8 cellular contexts compared by ENCODE assay signal in genomic region chr5:55993013-55993412, GRCh38. TPM values are rescaled to one million over a fixed set of nuclear protein-coding genes. Genes with fewer than 3 reads are reported as not detected.
A peak's percentile ranks its signal among the peaks of the same experiment; 100 is the strongest.
DNase-seq lines count a peak whose midpoint lies in the region; ATAC-seq and TF ChIP-seq lines count a peak whose summit lies in the region.

No MANE protein-coding gene starts in this region.

- ATAC-seq in sciatic nerve, result no peak
- no peak for ATAC-seq in HG03342 (IDR thresholded peaks at IDR 0.05; ENCODE audit: unreplicated experiment)

- H3K36me3 ChIP-seq in HUES48 (ENCODE audit: control insufficient read depth, insufficient read depth, low read length) (no peaks in the 10 kb centered on the region), mucosa of stomach (ENCODE audit: control insufficient read depth, insufficient read depth, low read length) (no peaks in the 10 kb centered on the region)

- H3K9ac ChIP-seq in HUES48 (ENCODE audit: low read depth, low read length) (no peak overlapping the region), mucosa of stomach (ENCODE audit: low read length) (peak overlapping the region; percentile 98)

- H3K9me3 ChIP-seq in AG04450 (ENCODE audit: control insufficient read depth, insufficient read depth, low read length) (no peaks in the 10 kb centered on the region), HUES48 (ENCODE audit: control insufficient read depth, insufficient read depth, low read length) (no peaks in the 10 kb centered on the region), mucosa of stomach (ENCODE audit: control insufficient read depth, low read length) (no peaks in the 10 kb centered on the region)

- TF ChIP-seq CTCF in AG04450 (IDR thresholded peaks at IDR 0.05; ENCODE audit: low read depth, low read length), result no peak

- DNase-seq in AG04450 (ENCODE audit: low read depth, low spot score) (no peak), cerebellum (ENCODE audit: low spot score) (peak; percentile 20), sciatic nerve (ENCODE audit: low spot score) (no peak), SHP77 treated with DMSO at 0.1 percent for 48 hours (lab: John Stamatoyannopoulos, UW) (no peak)
- no peak for DNase-seq in central memory CD4-positive, alpha-beta T cell

- no peak overlapping the region for H3K27ac ChIP-seq in AG04450 (ENCODE audit: low read depth, low read length)
- H3K27ac ChIP-seq in HUES48 (ENCODE audit: low read depth, low read length), result no peak overlapping the region

- H3K4me3 ChIP-seq in AG04450 (ENCODE audit: low read depth, low read length) (peak overlapping the region; percentile 80), HUES48 (ENCODE audit: low read depth, low read length) (peak overlapping the region; percentile 86; the same call in 1 of the 2 replicates), mucosa of stomach (ENCODE audit: low read length) (peak overlapping the region; percentile 9)

- H3K4me1 ChIP-seq in HUES48 (ENCODE audit: control insufficient read depth, insufficient read depth, low read length) (peaks cover 13% of the 10 kb centered on the region; the same call in 1 of the 2 replicates), mucosa of stomach (ENCODE audit: control insufficient read depth, insufficient read depth, low read length) (peaks cover 13% of the 10 kb centered on the region)

- CTCF ChIA-PET in AG04450 (lab: Charles Lee), result no interaction called here

- H3K27me3 ChIP-seq in AG04450 (ENCODE audit: control insufficient read depth, insufficient read depth, low read length), result no peaks in the 10 kb centered on the region
- H3K27me3 ChIP-seq in HUES48 (ENCODE audit: control insufficient read depth, insufficient read depth, low read length), result no peaks in the 10 kb centered on the region
- H3K27me3 ChIP-seq in mucosa of stomach (ENCODE audit: control insufficient read depth, insufficient read depth, low read length), result no peaks in the 10 kb centered on the region

- intact Hi-C loops in sciatic nerve (cut with DNase I), result no loop called here

- POLR2A ChIA-PET in AG04450 (lab: Yijun Ruan, JAX), result interaction anchor here (0.6 to 0.9 kb wide), 3 partner anchors 9 to 212 kb away, joined by 3 to 7 read pairs (median 3); no protein-coding TSS in a partner anchor

RNA-seq across cellular contexts. Expression of gene IL6ST, which starts 1.8 kb away (rescaled TPM):
- 289 and 448 TPM in 2 replicates for polyA plus RNA-seq in AG04450 (2011; rRNA removed)
- polyA minus RNA-seq in AG04450 (2011; rRNA and poly(A)+ RNA removed), result 318 and 685 TPM in 2 replicates
- 69.0 TPM for total RNA-seq in cerebellum
- 328 TPM for total RNA-seq in sciatic nerve

Comparison
In these comparisons a context has a peak if more than half of its experiments do, and no peak if none do; other contexts are left out.
1. H3K4me3 ChIP-seq: peak in every context shown above with its lines; median percentile 86 in HUES48; 80 in AG04450; 9 in mucosa of stomach.